ENCODE assay signal across 8 cellular contexts in genomic region chr6:139375239-139376053, GRCh38. TPM values are rescaled to one million over a fixed set of nuclear protein-coding genes. Genes with fewer than 3 reads are reported as not detected.
DNase-seq lines count a peak whose midpoint lies in the region; ATAC-seq, FAIRE-seq and TF ChIP-seq lines count a peak whose summit lies in the region.

No MANE protein-coding gene starts in this region.

- peak overlapping the region; percentile 72 to 84 for H3K4me3 ChIP-seq in prostate gland
- H3K4me3 ChIP-seq in urinary bladder (ENCODE audit: low read depth, low read length), result peak overlapping the region; percentile 84

- FAIRE-seq in GM12892 (lab: Jason Lieb, UNC), result peak; percentile 85

- H3K9me3 ChIP-seq in prostate gland, result no peaks in the 10 kb centered on the region

- H3K27me3 ChIP-seq in prostate gland (replicated peaks; ENCODE audit: insufficient read depth), result no peaks in the 10 kb centered on the region

- no peaks in the 10 kb centered on the region for H3K36me3 ChIP-seq in prostate gland
- no peaks in the 10 kb centered on the region for H3K36me3 ChIP-seq in urinary bladder (ENCODE audit: insufficient read depth)

- WGBS in prostate gland, result under 1% methylated on average over 45 of the region's 45 CpGs
- under 1% methylated on average over 45 of the region's 45 CpGs for WGBS in urinary bladder

- ATAC-seq in HG02840 (IDR thresholded peaks at IDR 0.05; ENCODE audit: low FRiP score, unreplicated experiment), result peak; percentile 52
- peak; percentile 84 for ATAC-seq in left ventricle myocardium superior

- intact Hi-C loops in left ventricle myocardium superior (cut with micrococcal nuclease), result loop anchor here (10.0 kb wide), 2 partner anchors 509 to 699 kb away; no protein-coding TSS in a partner anchor
- intact Hi-C loops in prostate gland (cut with DNase I), result loop anchor here (2.0 to 10.0 kb wide), 7 partner anchors 162 to 1879 kb away; no protein-coding TSS in a partner anchor

- DNase-seq in GM12892 (ENCODE audit: insufficient read length) (peak; percentile 42), NCI-H1436 treated with DMSO at 0.1 percent for 48 hours (lab: John Stamatoyannopoulos, UW) (peak; percentile 82), T follicular helper cell (ENCODE audit: low read depth) (peak; percentile 78), amniotic epithelial cell (ENCODE audit: low read depth) (peak; percentile 98), left ventricle myocardium superior (peak; percentile 93), prostate gland (ENCODE audit: low spot score) (peak; percentile 96)

- TF ChIP-seq POLR2A in GM12892 (IDR thresholded peaks at IDR 0.05; ENCODE audit: low read depth, low read length) (no peak), prostate gland (IDR thresholded peaks at IDR 0.05) (peak; percentile 27)

- H3K4me1 ChIP-seq in prostate gland (replicated peaks) (peaks cover 3% of the 10 kb centered on the region), urinary bladder (ENCODE audit: insufficient read depth) (no peaks in the 10 kb centered on the region)

- TF ChIP-seq CTCF in prostate gland (IDR thresholded peaks at IDR 0.05), result no peak

- peak overlapping the region; percentile 90 to 95 for H3K27ac ChIP-seq in prostate gland
- H3K27ac ChIP-seq in urinary bladder (ENCODE audit: low read depth), result peak overlapping the region; percentile 91

RNA-seq across cellular contexts. Expression of gene CITED2, which starts 1.0 kb away (rescaled TPM):
- polyA plus RNA-seq in GM12892 (2012; ENCODE audit: missing spikeins), result 4.3 TPM
- 172 TPM for total RNA-seq in left ventricle myocardium superior
- total RNA-seq in prostate gland, result 100 to 1,000 TPM; 117 to 149 TPM
- 32.4 TPM for total RNA-seq in urinary bladder
- 70.8 TPM for polyA plus RNA-seq in urinary bladder

Comparison
In these comparisons a context has a peak if more than half of its experiments do, and no peak if none do; other contexts are left out.
1. Peak in every context shown above with its lines: DNase-seq, ATAC-seq, H3K4me3 ChIP-seq and H3K27ac ChIP-seq.
2. DNase-seq: peak in every context shown above with its lines; median percentile 98 in amniotic epithelial cell; 96 in prostate gland; 93 in left ventricle myocardium superior; 82 in NCI-H1436 treated with DMSO at 0.1 percent for 48 hours; 78 in T follicular helper cell; 42 in GM12892.